In genomic region chr14:24876996-24877395, GRCh38 we compare ENCODE assay signal across 20 cellular contexts.
"Had no signal": no experiment of that assay in that cellular context is flagged by ENCODE, and none has a peak within 500 bp of the region (broad histone marks: within the 10 kb centered on the region; RNA-seq: fewer than 3 reads in every experiment).

No MANE protein-coding gene starts in this region.

- FAIRE-seq: keratinocyte had no signal

- H3K9ac ChIP-seq: neural progenitor cell had no signal

- H3K36me3 Mint-ChIP-seq: neural progenitor cell, type B pancreatic cell had no signal

- H3K27ac Mint-ChIP-seq: activated CD4-positive, alpha-beta T cell treated with anti-CD3 and anti-CD28 coated beads, Interleukin-2, amount 10 ng/mL, durations not matched to agents 7 days and 5 days; neural progenitor cell; stimulated activated naive CD8-positive, alpha-beta T cell treated with anti-CD3 and anti-CD28 coated beads, Interleukin-15, Interleukin-2, amounts not matched to agents 100 ng/mL and 50 ng/mL, for 24 hours; type B pancreatic cell had no signal

- H3K27ac ChIP-seq: ascending aorta, neural progenitor cell, prostate gland, testis had no signal

- H3K36me3 ChIP-seq: ascending aorta, neural progenitor cell, prostate gland had no signal

- H3K27me3 ChIP-seq: ascending aorta, neural progenitor cell, testis had no signal

- ATAC-seq: activated T-cell treated with anti-CD3 and anti-CD28 coated beads, Interleukin-2, amount 50 U/mL, for 4 hours; left lobe of liver; right cardiac atrium had no signal

- H3K9me3 Mint-ChIP-seq: activated CD4-positive, alpha-beta T cell treated with anti-CD3 and anti-CD28 coated beads, Interleukin-2, amount 10 ng/mL, durations not matched to agents 7 days and 5 days; activated T-cell treated with anti-CD3 and anti-CD28 coated beads, Interleukin-2, amount 50 U/mL, for 4 hours; dendritic cell treated with granulocyte-macrophage colony-stimulating factor and Interleukin-4, amounts not matched to agents 40 ng/mL and 50 ng/mL, for 4 days; neural progenitor cell; stimulated activated naive CD8-positive, alpha-beta T cell treated with anti-CD3 and anti-CD28 coated beads, Interleukin-15, Interleukin-2, amounts not matched to agents 100 ng/mL and 50 ng/mL, for 24 hours had no signal

- H3K4me1 Mint-ChIP-seq: activated CD4-positive, alpha-beta T cell treated with anti-CD3 and anti-CD28 coated beads, Interleukin-2, amount 10 ng/mL, durations not matched to agents 7 days and 5 days had no signal

- DNase-seq: activated CD4-positive, alpha-beta T cell treated with anti-CD3 and anti-CD28 coated beads, Interleukin-2, amount 10 ng/mL, durations not matched to agents 7 days and 5 days; activated CD8-positive, alpha-beta memory T cell treated with anti-CD3 and anti-CD28 coated beads, Interleukin-2, amount 50 U/mL, for 4 hours; activated naive CD4-positive, alpha-beta T cell treated with anti-CD3 and anti-CD28 coated beads, Interleukin-2, amount 50 U/mL, for 16 hours; activated T-cell treated with anti-CD3 and anti-CD28 coated beads, Interleukin-2, amount 50 U/mL, for 4 hours; cerebellar nuclear complex; effector memory CD4-positive, alpha-beta T cell; right cardiac atrium; stimulated activated CD4-positive, alpha-beta T cell treated with anti-CD3 and anti-CD28 coated beads, Interleukin-15, amount 100 ng/mL, for 24 hours; stimulated activated CD4-positive, alpha-beta T cell treated with anti-CD3 and anti-CD28 coated beads, Interleukin-2, amount 100 ng/mL, for 48 hours; T1000; testis had no signal

- H3K4me3 ChIP-seq: ascending aorta, neural progenitor cell, prostate gland, skin epidermis, testis had no signal

- H3K4me3 Mint-ChIP-seq: activated CD4-positive, alpha-beta T cell treated with anti-CD3 and anti-CD28 coated beads, Interleukin-2, amount 10 ng/mL, durations not matched to agents 7 days and 5 days; activated T-cell treated with anti-CD3 and anti-CD28 coated beads, Interleukin-2, amount 50 U/mL, for 4 hours; dendritic cell treated with granulocyte-macrophage colony-stimulating factor and Interleukin-4, amounts not matched to agents 40 ng/mL and 50 ng/mL, for 4 days; neural progenitor cell; stimulated activated naive CD8-positive, alpha-beta T cell treated with anti-CD3 and anti-CD28 coated beads, Interleukin-15, Interleukin-2, amounts not matched to agents 100 ng/mL and 50 ng/mL, for 24 hours; type B pancreatic cell had no signal

- H3K4me1 ChIP-seq: ascending aorta, prostate gland, testis had no signal

- H3K27me3 Mint-ChIP-seq: type B pancreatic cell had no signal

- H3K9me3 ChIP-seq: ascending aorta, prostate gland, testis had no signal

- H3K4me2 ChIP-seq: neural progenitor cell had no signal
